In genomic region chrX:155068165-155068564, GRCh38 we compare ENCODE assay signal across 15 cellular contexts. TPM values are rescaled to one million over a fixed set of nuclear protein-coding genes. Genes with fewer than 3 reads are reported as not detected.
A peak's percentile ranks its signal among the peaks of the same experiment; 100 is the strongest.
DNase-seq lines count a peak whose midpoint lies in the region; ATAC-seq, FAIRE-seq and TF ChIP-seq lines count a peak whose summit lies in the region.
"Had no signal": no experiment of that assay in that cellular context is flagged by ENCODE, and none has a peak within 500 bp of the region (broad histone marks: within the 10 kb centered on the region; RNA-seq: fewer than 3 reads in every experiment).

No MANE protein-coding gene starts in this region.

- peak overlapping the region; percentile 18 for H3K9ac ChIP-seq in HCT116 (ENCODE audit: low read length)

- intact Hi-C loops in HCT116 (cut with micrococcal nuclease), result no loop called here
- intact Hi-C loops in activated CD4-positive, alpha-beta memory T cell treated with anti-CD3 and anti-CD28 coated beads for 36 hours (cut with micrococcal nuclease), result no loop called here
- intact Hi-C loops in psoas muscle (cut with DNase I), result no loop called here

- H3K4me3 ChIP-seq in A549, result no peak overlapping the region
- no peak overlapping the region for H3K4me3 ChIP-seq in HCT116 (replicated peaks in 1 of 2; ENCODE audit: low read depth in 1 of 2, low read length in 2 of 2)
- no peak overlapping the region for H3K4me3 ChIP-seq in psoas muscle
- H3K4me3 ChIP-seq: spleen had no signal

- H3K4me2 ChIP-seq in A549, result peak overlapping the region; percentile 86
- peak overlapping the region; percentile 81 for H3K4me2 ChIP-seq in HCT116 (ENCODE audit: low read length)

- POLR2A ChIA-PET in A549 (lab: Yijun Ruan, JAX) (no interaction called here), HCT116 (lab: Charles Lee) (no interaction called here)
- POLR2A ChIA-PET in activated CD4-positive, alpha-beta memory T cell treated with anti-CD3 and anti-CD28 coated beads for 36 hours (lab: Charles Lee), result no interaction called here

- no peak for TF ChIP-seq RAD21 in A549 (conservative IDR thresholded peaks at IDR 0.05 in 1 of 2, IDR thresholded peaks at IDR 0.05 in 1 of 2)
- TF ChIP-seq RAD21 in HCT116 (IDR thresholded peaks at IDR 0.05; ENCODE audit: low read depth), result no peak

- peaks cover 10% of the 10 kb centered on the region for H3K36me3 Mint-ChIP-seq in activated CD4-positive, alpha-beta memory T cell treated with anti-CD3 and anti-CD28 coated beads for 36 hours
- H3K36me3 Mint-ChIP-seq: activated naive CD8-positive, alpha-beta T cell had no signal

- H3K9me3 Mint-ChIP-seq in activated CD4-positive, alpha-beta memory T cell treated with anti-CD3 and anti-CD28 coated beads for 36 hours, result no peaks in the 10 kb centered on the region

- CTCF ChIA-PET in A549 (lab: Yijun Ruan, JAX) (interaction anchor here (1.8 to 3.0 kb wide), 2 partner anchors 11 to 80 kb away, joined by 5 to 11 read pairs; no protein-coding TSS in a partner anchor), HCT116 (lab: Charles Lee) (no interaction called here)
- CTCF ChIA-PET in activated CD4-positive, alpha-beta memory T cell treated with anti-CD3 and anti-CD28 coated beads for 36 hours (lab: Charles Lee), result interaction anchor here (0.6 to 3.2 kb wide), 2 partner anchors 10 to 11 kb away, joined by 5 to 12 read pairs; no protein-coding TSS in a partner anchor

- RAD21 ChIA-PET in HCT116 (lab: Charles Lee; ENCODE audit: low non-redundant PET in 1 of 2, low total read pairs in 2 of 2, uncharacterized antibody in 2 of 2, unreplicated experiment in 2 of 2), result no interaction called here

- peaks cover 41% of the 10 kb centered on the region for H3K79me2 ChIP-seq in HCT116 (ENCODE audit: insufficient read depth, low read length)

- peak overlapping the region; percentile 93 to 98; a peak in 5 of 6 replicates for H3K27ac ChIP-seq in A549
- peak overlapping the region; percentile 13; the same call in 1 of the 2 replicates for H3K27ac ChIP-seq in HCT116 (ENCODE audit: low read depth, low read length)
- no peak overlapping the region for H3K27ac ChIP-seq in foreskin keratinocyte
- H3K27ac ChIP-seq in psoas muscle, result no peak overlapping the region
- H3K27ac ChIP-seq: C4-2B, epithelial cell of prostate, spleen had no signal

- H3K4me1 ChIP-seq in A549 (peaks cover 63% of the 10 kb centered on the region), HCT116 (ENCODE audit: control insufficient read depth in 1 of 2, insufficient read depth in 2 of 2, low read length in 2 of 2) (peaks cover 15 to 36% of the 10 kb centered on the region in 2 experiments), foreskin keratinocyte (peaks cover 5% of the 10 kb centered on the region), psoas muscle (peaks cover 7% of the 10 kb centered on the region)

- ATAC-seq in A549 (peak; percentile 40 to 49; a peak in 5 of 6 replicates), HCT116 (peak; percentile 24), foreskin keratinocyte (peak; percentile 20), psoas muscle (no peak)

- no peaks in the 10 kb centered on the region for H3K9me3 ChIP-seq in A549
- H3K9me3 ChIP-seq in HCT116 (ENCODE audit: control insufficient read depth in 1 of 2, insufficient read depth in 1 of 2, low read depth in 1 of 2, low read length in 2 of 2), result no peaks in the 10 kb centered on the region
- no peaks in the 10 kb centered on the region for H3K9me3 ChIP-seq in psoas muscle
- H3K9me3 ChIP-seq: spleen had no signal

- no peaks in the 10 kb centered on the region; a peak in 1 of 4 replicates for H3K36me3 ChIP-seq in HCT116 (ENCODE audit: control insufficient read depth in 1 of 2, insufficient read depth in 2 of 2, low read length in 2 of 2)
- no peaks in the 10 kb centered on the region for H3K36me3 ChIP-seq in psoas muscle (ENCODE audit: insufficient read depth in 1 of 2, low read depth in 1 of 2)

- H3K9me2 ChIP-seq in HCT116 (ENCODE audit: insufficient read depth), result no peaks in the 10 kb centered on the region

- H3K27me3 Mint-ChIP-seq in activated CD4-positive, alpha-beta memory T cell treated with anti-CD3 and anti-CD28 coated beads for 36 hours, result no peaks in the 10 kb centered on the region
- H3K27me3 Mint-ChIP-seq: activated naive CD8-positive, alpha-beta T cell had no signal

- WGBS in A549 (ENCODE audit: missing lambda C conversion rate), result 0% methylated on average over 1 of the region's 1 CpG
- WGBS in psoas muscle, 3 donors, result 42 to 70% (median 56%) methylated on average over 1 of the region's 1 CpG

- TF ChIP-seq POLR2A in A549 (IDR thresholded peaks at IDR 0.05; ENCODE audit: low read length) (no peak), HCT116 (IDR thresholded peaks at IDR 0.05; ENCODE audit: borderline replicate concordance, extremely low read depth, insufficient read depth, insufficient read length) (no peak)

- no peak overlapping the region for H3K27ac Mint-ChIP-seq in activated CD4-positive, alpha-beta memory T cell treated with anti-CD3 and anti-CD28 coated beads for 36 hours
- H3K27ac Mint-ChIP-seq: activated naive CD8-positive, alpha-beta T cell; mesothelial cell of epicardium had no signal

- H3K4me1 Mint-ChIP-seq in activated CD4-positive, alpha-beta memory T cell treated with anti-CD3 and anti-CD28 coated beads for 36 hours (ENCODE audit: low read depth), result peaks cover 38% of the 10 kb centered on the region

- H3K27me3 ChIP-seq in HCT116 (ENCODE audit: insufficient read depth, low read length), result no peaks in the 10 kb centered on the region
- H3K27me3 ChIP-seq in foreskin keratinocyte, result no peaks in the 10 kb centered on the region
- H3K27me3 ChIP-seq in psoas muscle (ENCODE audit: insufficient read depth in 3 of 3, low read length in 2 of 3), result no peaks in the 10 kb centered on the region
- H3K27me3 ChIP-seq: spleen had no signal

- H3K4me3 Mint-ChIP-seq in activated CD4-positive, alpha-beta memory T cell treated with anti-CD3 and anti-CD28 coated beads for 36 hours, result peak overlapping the region; percentile 9
- H3K4me3 Mint-ChIP-seq: activated naive CD8-positive, alpha-beta T cell; mesothelial cell of epicardium had no signal

- BruUV-seq in HCT116 (replicated peaks; lab: Mats Ljungman, UMichigan), result no TSS peak

- TF ChIP-seq EP300 in A549 (IDR thresholded peaks at IDR 0.05), result no peak

- no peaks in the 10 kb centered on the region for H4K20me1 ChIP-seq in HCT116 (ENCODE audit: insufficient read depth)

- DNase-seq in A549 (ENCODE audit: low read depth in 1 of 2, low spot score in 1 of 2), result peak; percentile 41 to 60
- DNase-seq in HCT116 (ENCODE audit: low read depth, low spot score), result no peak
- DNase-seq in activated CD4-positive, alpha-beta memory T cell treated with anti-CD3 and anti-CD28 coated beads for 36 hours, result peak; percentile 16
- peak in 1 of 2 donors; percentile 30 for DNase-seq in foreskin keratinocyte
- DNase-seq in SHP77 (lab: John Stamatoyannopoulos, UW), result no peak
- no peak for DNase-seq in DMS79 (lab: John Stamatoyannopoulos, UW)
- DNase-seq in psoas muscle, result no peak
- DNase-seq in effector CD8-positive, alpha-beta T cell (lab: John Stamatoyannopoulos, UW), result no peak
- DNase-seq: NCI-H446 treated with DMSO at 0.1 percent for 48 hours; spleen; stimulated activated naive CD4-positive, alpha-beta T cell had no signal

- peak; percentile 7 for FAIRE-seq in A549 (lab: Jason Lieb, UNC)

- no peak for TF ChIP-seq CTCF in A549 (IDR thresholded peaks at IDR 0.05)
- TF ChIP-seq CTCF in HCT116 (IDR thresholded peaks at IDR 0.05 in 2 of 3, conservative IDR thresholded peaks at IDR 0.05 in 1 of 3; ENCODE audit: borderline replicate concordance in 1 of 3, insufficient read depth in 1 of 3, low read depth in 2 of 3, low read length in 2 of 3), result no peak
- no peak for TF ChIP-seq CTCF in foreskin keratinocyte (conservative IDR thresholded peaks at IDR 0.05)
- TF ChIP-seq CTCF in psoas muscle (IDR thresholded peaks at IDR 0.05), result no peak

- no peak overlapping the region for H2AFZ ChIP-seq in HCT116 (ENCODE audit: low read depth, low read length, poor library complexity, severe bottlenecking)

RNA-seq across cellular contexts. Expression of gene CMC4, which starts 2.8 kb away (rescaled TPM):
- 16.7 and 16.9 TPM in 2 replicates for polyA plus RNA-seq in A549 (2011; rRNA removed)
- 9.3 and 10.8 TPM in 2 replicates for polyA plus RNA-seq in A549 (2012; cell fraction: cytosol; rRNA removed)
- 3.9 and 6.1 TPM in 2 replicates for polyA plus RNA-seq in A549 (2012; cell fraction: nucleus; rRNA removed)
- 12.8 to 15.1 TPM (median 14.4 TPM) in 3 replicates for polyA plus RNA-seq in A549 (2017; fragmentation: RNase III; extraction: RNeasy Plus Mini Kit Qiagen cat#74134 plus additional on column Dnase treatment)
- 2.7 and 3.2 TPM in 2 replicates for polyA minus RNA-seq in A549 (2011; rRNA and poly(A)+ RNA removed)
- 5.3 TPM for total RNA-seq in HCT116 (2021; ENCODE audit: unreplicated experiment)
- polyA plus RNA-seq in HCT116 (2012), result 2.2 and 4.5 TPM in 2 replicates
- total RNA-seq in activated CD4-positive, alpha-beta memory T cell treated with anti-CD3 and anti-CD28 coated beads for 36 hours, result 1 to 10 TPM; 4.9 to 7.2 TPM
- 9.4 and 11.9 TPM in 2 replicates for total RNA-seq in foreskin keratinocyte
- polyA plus RNA-seq in foreskin keratinocyte, result 16.8 and 17.7 TPM in 2 replicates
- total RNA-seq in psoas muscle, result 10 to 100 TPM in 2 of 4 donors, 1 to 10 TPM in 2; 6.2 to 13.0 (median 10.8) TPM
- polyA plus RNA-seq in psoas muscle, result 10 to 100 TPM; 12.5 to 23.9 (median 19.2) TPM

RNA-seq across cellular contexts. Expression of gene MTCP1, which starts 2.8 kb away (rescaled TPM):
- polyA plus RNA-seq in A549 (2011; rRNA removed), result 31.9 and 38.0 TPM in 2 replicates
- polyA plus RNA-seq in A549 (2012; cell fraction: cytosol; rRNA removed), result 3.5 and 4.3 TPM in 2 replicates
- 5.7 and 5.8 TPM in 2 replicates for polyA plus RNA-seq in A549 (2012; cell fraction: nucleus; rRNA removed)
- polyA plus RNA-seq in A549 (2017; fragmentation: RNase III; extraction: RNeasy Plus Mini Kit Qiagen cat#74134 plus additional on column Dnase treatment), result 12.2 to 13.9 TPM (median 12.3 TPM) in 3 replicates
- polyA minus RNA-seq in A549 (2011; rRNA and poly(A)+ RNA removed), result 6.1 and 7.2 TPM in 2 replicates
- total RNA-seq in HCT116 (2021; ENCODE audit: unreplicated experiment), result 10.7 TPM
- 6.8 and 8.2 TPM in 2 replicates for polyA plus RNA-seq in HCT116 (2012)
- 10 to 100 TPM; 16.2 to 19.2 TPM for total RNA-seq in activated CD4-positive, alpha-beta memory T cell treated with anti-CD3 and anti-CD28 coated beads for 36 hours
- total RNA-seq in foreskin keratinocyte, result 16.5 and 18.8 TPM in 2 replicates
- polyA plus RNA-seq in foreskin keratinocyte, result 11.1 and 13.5 TPM in 2 replicates
- 10 to 100 TPM; 10.5 to 22.9 (median 18.0) TPM for total RNA-seq in psoas muscle
- polyA plus RNA-seq in psoas muscle, result 1 to 10 TPM; 2.3 to 6.2 (median 6.0) TPM

RNA-seq across cellular contexts. Expression of gene BRCC3, which starts 3.1 kb away (rescaled TPM):
- polyA plus RNA-seq in A549 (2011; rRNA removed), result 37.3 and 42.0 TPM in 2 replicates
- polyA plus RNA-seq in A549 (2012; cell fraction: cytosol; rRNA removed), result 20.7 and 23.5 TPM in 2 replicates
- polyA plus RNA-seq in A549 (2012; cell fraction: nucleus; rRNA removed), result 6.3 and 9.1 TPM in 2 replicates
- polyA plus RNA-seq in A549 (2017; fragmentation: RNase III; extraction: RNeasy Plus Mini Kit Qiagen cat#74134 plus additional on column Dnase treatment), result 42.9 to 44.1 TPM (median 43.3 TPM) in 3 replicates
- polyA minus RNA-seq in A549 (2011; rRNA and poly(A)+ RNA removed), result 23.3 and 26.3 TPM in 2 replicates
- 21.3 TPM for total RNA-seq in HCT116 (2021; ENCODE audit: unreplicated experiment)
- polyA plus RNA-seq in HCT116 (2012), result 13.3 and 13.4 TPM in 2 replicates
- total RNA-seq in activated CD4-positive, alpha-beta memory T cell treated with anti-CD3 and anti-CD28 coated beads for 36 hours, result 10 to 100 TPM; 24.4 to 26.7 TPM
- 22.9 and 26.1 TPM in 2 replicates for total RNA-seq in foreskin keratinocyte
- 9.5 and 12.8 TPM in 2 replicates for polyA plus RNA-seq in foreskin keratinocyte
- total RNA-seq in psoas muscle, result 10 to 100 TPM; 12.9 to 16.8 (median 15.2) TPM
- 10 to 100 TPM in 1 of 3 donors, 1 to 10 TPM in 2; 7.3 to 18.2 (median 8.4) TPM for polyA plus RNA-seq in psoas muscle

RNA-seq across cellular contexts. Expression of gene FUNDC2, which starts 41.5 kb away (rescaled TPM):
- polyA plus RNA-seq in A549 (2011; rRNA removed) (159 and 190 TPM in 2 replicates), A549 (2017; fragmentation: RNase III; extraction: RNeasy Plus Mini Kit Qiagen cat#74134 plus additional on column Dnase treatment) (63.5 to 73.0 TPM (median 66.5 TPM) in 3 replicates), foreskin keratinocyte (83.8 and 84.2 TPM in 2 replicates), psoas muscle (100 to 1,000 TPM; 386 to 441 (median 416) TPM)
- polyA plus RNA-seq in A549 (2012; cell fraction: cytosol; rRNA removed), result 69.8 and 74.5 TPM in 2 replicates
- polyA plus RNA-seq in A549 (2012; cell fraction: nucleus; rRNA removed), result 17.1 and 30.8 TPM in 2 replicates
- 41.3 and 45.5 TPM in 2 replicates for polyA minus RNA-seq in A549 (2011; rRNA and poly(A)+ RNA removed)
- total RNA-seq in HCT116 (2021; ENCODE audit: unreplicated experiment) (32.5 TPM), foreskin keratinocyte (60.3 and 63.5 TPM in 2 replicates), psoas muscle (100 to 1,000 TPM; 258 to 318 (median 275) TPM)
- 34.7 and 37.4 TPM in 2 replicates for polyA plus RNA-seq in HCT116 (2012)
- 10 to 100 TPM; 95.1 to 95.9 TPM for total RNA-seq in activated CD4-positive, alpha-beta memory T cell treated with anti-CD3 and anti-CD28 coated beads for 36 hours

RNA-seq across cellular contexts. Expression of gene F8, which starts 45.6 kb away (rescaled TPM):
- polyA plus RNA-seq in A549 (2011; rRNA removed), result 6.4 and 6.9 TPM in 2 replicates
- 1.4 and 1.7 TPM in 2 replicates for polyA plus RNA-seq in A549 (2012; cell fraction: cytosol; rRNA removed)
- polyA plus RNA-seq in A549 (2012; cell fraction: nucleus; rRNA removed), result 0.62 and 0.71 TPM in 2 replicates
- 4.3 to 6.1 TPM (median 4.7 TPM) in 3 replicates for polyA plus RNA-seq in A549 (2017; fragmentation: RNase III; extraction: RNeasy Plus Mini Kit Qiagen cat#74134 plus additional on column Dnase treatment)
- polyA minus RNA-seq in A549 (2011; rRNA and poly(A)+ RNA removed), result 2.9 and 4.5 TPM in 2 replicates
- total RNA-seq in HCT116 (2021; ENCODE audit: unreplicated experiment), result 2.6 TPM
- 1.2 and 1.7 TPM in 2 replicates for polyA plus RNA-seq in HCT116 (2012)
- total RNA-seq in activated CD4-positive, alpha-beta memory T cell treated with anti-CD3 and anti-CD28 coated beads for 36 hours, result 1 to 10 TPM; 7.5 to 8.9 TPM
- 0.71 and 1.2 TPM in 2 replicates for total RNA-seq in foreskin keratinocyte
- 0.61 and 0.78 TPM in 2 replicates for polyA plus RNA-seq in foreskin keratinocyte
- total RNA-seq in psoas muscle, result 10 to 100 TPM; 13.5 to 31.7 (median 22.1) TPM
- polyA plus RNA-seq in psoas muscle, result 10 to 100 TPM; 14.1 to 17.6 (median 15.8) TPM

Comparison
In these comparisons a context has a peak if more than half of its experiments do, and no peak if none do; other contexts are left out.
1. ATAC-seq: peak in A549 (2 of 2), HCT116 (single experiment) and foreskin keratinocyte (single experiment); none in psoas muscle (0 of 4).
2. DNase-seq: peak in A549 (2 of 2) and activated CD4-positive, alpha-beta memory T cell treated with anti-CD3 and anti-CD28 coated beads for 36 hours (single experiment); none in HCT116 (single experiment), SHP77 (0 of 2), DMS79 (single experiment), psoas muscle (0 of 2) and effector CD8-positive, alpha-beta T cell (single experiment).
3. H3K27ac ChIP-seq: peak in A549 (2 of 2) and HCT116 (single experiment); none in foreskin keratinocyte (single experiment) and psoas muscle (single experiment).
4. Of the 6 proteins assayed by ChIP-seq in both A549 and HCT116: peak only in A549: none; only in HCT116: none; in both: MAX; in neither: 5.